In genomic region chr5:62212648-62213047, GRCh38 we compare ENCODE assay signal across 25 cellular contexts.
"Had no signal": no experiment of that assay in that cellular context is flagged by ENCODE, and none has a peak within 500 bp of the region (broad histone marks: within the 10 kb centered on the region; RNA-seq: fewer than 3 reads in every experiment).

No MANE protein-coding gene starts in this region.

- H3K27ac ChIP-seq: neutrophil, pancreas, psoas muscle, right lobe of liver, sigmoid colon, stomach, thoracic aorta, thyroid gland, tibial nerve, upper lobe of left lung, vagina had no signal

- ATAC-seq: natural killer cell treated with Interleukin-12 subunit alpha and Interleukin-12 subunit beta and Interleukin-15 and Interleukin-18, amount 100 ng/mL, for 72 hours; pancreas; psoas muscle; right cardiac atrium; right lobe of liver; stimulated activated effector memory CD8-positive, alpha-beta T cell treated with anti-CD3 and anti-CD28 coated beads, Interleukin-12 subunit alpha, Interleukin-12 subunit beta, amount 100 ng/mL, for 72 hours; stimulated activated naive B cell treated with anti-CD40 and anti-IgM and Interleukin-4, amounts not matched to agents 10 μg/mL and 1 μg/mL and 100 μg/mL, for 72 hours had no signal

- H3K4me1 ChIP-seq: pancreas, psoas muscle, right lobe of liver, sigmoid colon, stomach, thyroid gland, tibial nerve, upper lobe of left lung, vagina had no signal

- H3K27me3 ChIP-seq: neutrophil, right lobe of liver, sigmoid colon, thyroid gland, tibial nerve, upper lobe of left lung, vagina had no signal

- H3K4me3 ChIP-seq: pancreas, psoas muscle, right lobe of liver, sigmoid colon, stomach, thoracic aorta, thyroid gland, tibial nerve, upper lobe of left lung, vagina had no signal

- H3K9me3 ChIP-seq: neutrophil, pancreas, psoas muscle, right lobe of liver, sigmoid colon, stomach, thoracic aorta, thyroid gland, tibial nerve, upper lobe of left lung, vagina had no signal

- H3K36me3 ChIP-seq: neutrophil, pancreas, right lobe of liver, sigmoid colon, stomach, thoracic aorta, thyroid gland, tibial nerve, upper lobe of left lung, vagina had no signal

- DNase-seq: nephron progenitor cell; nucleus accumbens; pancreas; posterior cingulate gyrus; psoas muscle; right cardiac atrium; right lobe of liver; sigmoid colon; small intestine; stimulated activated CD4-positive, alpha-beta T cell treated with anti-CD3 and anti-CD28 coated beads, Interleukin-15, amount 100 ng/mL, for 24 hours; stimulated activated CD4-positive, alpha-beta T cell treated with anti-CD3 and anti-CD28 coated beads, Interleukin-2, amount 100 ng/mL, for 24 hours; stimulated activated CD4-positive, alpha-beta T cell treated with anti-CD3 and anti-CD28 coated beads, Interleukin-2, amount 100 ng/mL, for 48 hours; stimulated activated CD4-positive, alpha-beta T cell treated with anti-CD3 and anti-CD28 coated beads, Interleukin-4, amount 100 ng/mL, for 24 hours; stimulated activated naive B cell treated with anti-CD40 and anti-IgM and Interleukin-4, amounts not matched to agents 10 μg/mL and 1 μg/mL and 100 μg/mL, for 72 hours; stimulated activated naive CD4-positive, alpha-beta T cell treated with Interleukin-2 at 50 U/mL for 16 hours; stomach; thyroid gland; trophoblast cell; upper lobe of left lung had no signal
